9 cellular contexts compared by ENCODE assay signal in the genomic region with DNA sequence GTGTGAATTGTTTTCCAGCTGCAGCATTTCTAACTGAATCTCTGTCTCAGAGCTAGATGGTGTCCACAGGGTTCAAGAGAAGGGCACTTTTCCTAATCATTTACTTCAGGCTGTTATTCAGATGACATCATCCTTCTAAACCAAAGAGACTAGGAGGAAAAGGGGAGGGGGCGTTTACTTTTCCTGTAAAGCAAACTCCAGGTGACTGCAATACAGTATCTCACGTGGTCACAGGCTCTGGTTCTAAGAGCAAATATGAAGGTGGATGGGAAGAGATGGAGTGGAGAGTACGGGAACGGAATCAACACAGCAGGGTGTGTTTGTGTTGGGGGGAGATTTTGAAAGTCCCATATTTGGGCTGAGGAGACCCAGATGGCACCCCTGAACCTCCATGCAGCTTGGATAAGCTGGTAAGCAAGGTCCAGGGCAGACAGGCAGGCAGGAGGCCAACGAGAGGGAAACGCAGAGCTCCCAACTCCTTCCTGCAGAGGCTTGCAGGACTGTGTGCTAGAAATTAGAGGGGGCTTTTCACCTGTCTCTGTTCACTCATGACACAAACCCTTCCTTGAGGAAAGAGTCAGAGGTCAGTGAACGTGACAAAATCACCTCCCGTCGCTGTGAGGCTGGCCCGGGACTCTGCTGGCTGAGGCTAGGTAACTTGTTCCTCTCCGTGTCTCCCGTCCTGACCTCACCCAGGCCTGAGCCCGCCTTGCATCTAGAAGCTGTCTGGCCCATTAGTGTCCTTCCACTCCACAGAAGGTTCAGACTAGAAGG.
DNase-seq lines count a peak whose midpoint lies in the region; ATAC-seq lines count a peak whose summit lies in the region.
"Had no signal": no experiment of that assay in that cellular context is flagged by ENCODE, and none has a peak within 500 bp of the region (broad histone marks: within the 10 kb centered on the region; RNA-seq: fewer than 3 reads in every experiment).

No MANE protein-coding gene starts in this region.

- H3K4me3 Mint-ChIP-seq in stimulated activated naive CD8-positive, alpha-beta T cell treated with anti-CD3 and anti-CD28 coated beads, Interleukin-15, Interleukin-2, amounts not matched to agents 100 ng/mL and 50 ng/mL, for 24 hours, result peak overlapping the region; percentile 1
- H3K4me3 Mint-ChIP-seq in naive thymus-derived CD8-positive, alpha-beta T cell, result peak overlapping the region in 1 of 10 donors; percentile 4

- peak overlapping the region; percentile 16 for H3K27ac Mint-ChIP-seq in stimulated activated naive CD8-positive, alpha-beta T cell treated with anti-CD3 and anti-CD28 coated beads, Interleukin-15, Interleukin-2, amounts not matched to agents 100 ng/mL and 50 ng/mL, for 24 hours
- peak overlapping the region in 1 of 10 donors; percentile 25 for H3K27ac Mint-ChIP-seq in naive thymus-derived CD8-positive, alpha-beta T cell

- H3K9me3 Mint-ChIP-seq in stimulated activated naive CD8-positive, alpha-beta T cell treated with anti-CD3 and anti-CD28 coated beads, Interleukin-15, Interleukin-2, amounts not matched to agents 100 ng/mL and 50 ng/mL, for 24 hours, result no peaks in the 10 kb centered on the region
- peaks cover 0 to 5% (median 0%) of the 10 kb centered on the region in 9 donors for H3K9me3 Mint-ChIP-seq in naive thymus-derived CD8-positive, alpha-beta T cell

- peaks cover 6% of the 10 kb centered on the region for H3K4me1 Mint-ChIP-seq in stimulated activated naive CD8-positive, alpha-beta T cell treated with anti-CD3 and anti-CD28 coated beads, Interleukin-15, Interleukin-2, amounts not matched to agents 100 ng/mL and 50 ng/mL, for 24 hours (ENCODE audit: low read depth)
- peaks cover 4 to 8% (median 6%) of the 10 kb centered on the region in 4 donors for H3K4me1 Mint-ChIP-seq in naive thymus-derived CD8-positive, alpha-beta T cell

- ATAC-seq in stimulated activated naive CD8-positive, alpha-beta T cell treated with anti-CD3 and anti-CD28 coated beads, Interleukin-15, Interleukin-2, amounts not matched to agents 100 U/mL and 50 U/mL, for 24 hours, result no peak
- ATAC-seq in naive thymus-derived CD8-positive, alpha-beta T cell, result no peak
- ATAC-seq in HG03039 (IDR thresholded peaks at IDR 0.05; ENCODE audit: unreplicated experiment) (no peak), HG02798 (IDR thresholded peaks at IDR 0.05; ENCODE audit: poor library complexity, unreplicated experiment) (no peak)

- H3K36me3 Mint-ChIP-seq in stimulated activated naive CD8-positive, alpha-beta T cell treated with anti-CD3 and anti-CD28 coated beads, Interleukin-15, Interleukin-2, amounts not matched to agents 100 ng/mL and 50 ng/mL, for 24 hours (ENCODE audit: low read depth), result no peaks in the 10 kb centered on the region
- H3K36me3 Mint-ChIP-seq in naive thymus-derived CD8-positive, alpha-beta T cell, result peaks cover 0 to 2% (median 0%) of the 10 kb centered on the region in 3 donors

- POLR2A ChIA-PET in naive thymus-derived CD8-positive, alpha-beta T cell (lab: Charles Lee), result interaction anchor here (0.6 kb wide), 1 partner anchor 233 kb away, joined by 4 read pairs; no protein-coding TSS in a partner anchor

- no peak for DNase-seq in stimulated activated naive CD8-positive, alpha-beta T cell treated with anti-CD3 and anti-CD28 coated beads, Interleukin-15, Interleukin-2, amounts not matched to agents 100 U/mL and 50 U/mL, for 24 hours
- DNase-seq in NCI-H526 (lab: John Stamatoyannopoulos, UW), result peak; percentile 30 to 62
- DNase-seq in iPS-NIHi11 (ENCODE audit: low spot score), result peak; percentile 53
- no peak for DNase-seq in naive thymus-derived CD8-positive, alpha-beta T cell
- DNase-seq in foreskin melanocyte, result no peak
- DNase-seq: activated T-cell treated with anti-CD3 and anti-CD28 coated beads, Interleukin-2, amount 50 U/mL, for 1 hour had no signal

- peaks cover 8% of the 10 kb centered on the region for H3K27me3 Mint-ChIP-seq in stimulated activated naive CD8-positive, alpha-beta T cell treated with anti-CD3 and anti-CD28 coated beads, Interleukin-15, Interleukin-2, amounts not matched to agents 100 ng/mL and 50 ng/mL, for 24 hours
- H3K27me3 Mint-ChIP-seq in naive thymus-derived CD8-positive, alpha-beta T cell, result peaks cover 0 to 14% (median 5%) of the 10 kb centered on the region in 5 donors

Comparison
In these comparisons a context has a peak if more than half of its experiments do, and no peak if none do; other contexts are left out.
1. DNase-seq: peak in NCI-H526 (2 of 2) and iPS-NIHi11 (single experiment); none in stimulated activated naive CD8-positive, alpha-beta T cell treated with anti-CD3 and anti-CD28 coated beads, Interleukin-15, Interleukin-2, amounts not matched to agents 100 U/mL and 50 U/mL, for 24 hours (single experiment), naive thymus-derived CD8-positive, alpha-beta T cell (0 of 10) and foreskin melanocyte (single experiment).